19 cellular contexts compared by ENCODE assay signal in genomic region chr12:109710747-109711595, GRCh38. TPM values are rescaled to one million over a fixed set of nuclear protein-coding genes. Genes with fewer than 3 reads are reported as not detected.
A peak's percentile ranks its signal among the peaks of the same experiment; 100 is the strongest.
DNase-seq lines count a peak whose midpoint lies in the region; ATAC-seq and TF ChIP-seq lines count a peak whose summit lies in the region.
"Had no signal": no experiment of that assay in that cellular context is flagged by ENCODE, and none has a peak within 500 bp of the region (broad histone marks: within the 10 kb centered on the region; RNA-seq: fewer than 3 reads in every experiment).

No MANE protein-coding gene starts in this region.

- H3K27ac ChIP-seq in Panc1 (ENCODE audit: low read length): peak overlapping the region; percentile 57; the same call in 1 of the 2 replicates
- H3K27ac ChIP-seq: lower lobe of right lung, sigmoid colon, uterus had no signal

- H3K9me3 ChIP-seq in Panc1 (ENCODE audit: control insufficient read depth, insufficient read depth, low read depth, low read length): no peaks in the 10 kb centered on the region
- H3K9me3 ChIP-seq in mucosa of descending colon: no peaks in the 10 kb centered on the region
- H3K9me3 ChIP-seq: lower lobe of right lung, sigmoid colon, uterus had no signal

- no peak overlapping the region for H3K4me3 ChIP-seq in Panc1 (ENCODE audit: low read depth in 2 of 2, low read length in 2 of 2)
- H3K4me3 ChIP-seq in fibroblast of the aortic adventitia (ENCODE audit: low read depth, low read length): no peak overlapping the region
- no peak overlapping the region for H3K4me3 ChIP-seq in mucosa of descending colon
- H3K4me3 ChIP-seq: lower lobe of right lung, sigmoid colon, uterus had no signal

- ATAC-seq in Panc1 (peak; percentile 54), HG03460 (IDR thresholded peaks at IDR 0.05; ENCODE audit: unreplicated experiment) (no peak), mucosa of descending colon (no peak)
- ATAC-seq: lower lobe of right lung had no signal

- TF ChIP-seq CTCF in Panc1 (IDR thresholded peaks at IDR 0.05) (no peak), fibroblast of the aortic adventitia (IDR thresholded peaks at IDR 0.05; ENCODE audit: insufficient read depth, low read length) (no peak), mucosa of descending colon (IDR thresholded peaks at IDR 0.05) (no peak)

- H3K36me3 ChIP-seq in Panc1 (ENCODE audit: control insufficient read depth, insufficient read depth, low read length) (no peaks in the 10 kb centered on the region), mucosa of descending colon (ENCODE audit: low read depth) (no peaks in the 10 kb centered on the region)
- H3K36me3 ChIP-seq: lower lobe of right lung, sigmoid colon, uterus had no signal

- H3K4me1 ChIP-seq in Panc1 (ENCODE audit: control insufficient read depth, insufficient read depth, low read length): peaks cover 38% of the 10 kb centered on the region
- H3K4me1 ChIP-seq in mucosa of descending colon (ENCODE audit: low read depth): peaks cover 20% of the 10 kb centered on the region
- H3K4me1 ChIP-seq: uterus had no signal

- BruUV-seq in Panc1 (replicated peaks; lab: Mats Ljungman, UMichigan): no TSS peak

- in situ Hi-C loops in Panc1 (cut with HindIII; ENCODE audit: low pct_unique_long_range_greater_than_20kb, low sequenced_read_pairs): no loop called here

- POLR2A ChIA-PET in Panc1 (lab: Charles Lee): no interaction called here

- CTCF ChIA-PET in Panc1 (lab: Charles Lee): no interaction called here

- DNase-seq in SIG-M5 treated with dmso at 0.1 percent for 504 hours (lab: John Stamatoyannopoulos, UW; ENCODE audit: unreplicated experiment) (peak; percentile 13), SIG-M5 (lab: John Stamatoyannopoulos, UW) (no peak), Panc1 (ENCODE audit: low read depth, low spot score) (peak; percentile 61), fibroblast of the aortic adventitia (ENCODE audit: low read depth) (peak; percentile 25), retina (peak; percentile 63), mucosa of descending colon (no peak), DMS 273 (lab: John Stamatoyannopoulos, UW; ENCODE audit: unreplicated experiment) (no peak)
- DNase-seq: 8988T; activated T-cell treated with anti-CD3 and anti-CD28 coated beads, Interleukin-2, amount 50 U/mL, for 48 hours; Kasumi-1; lower lobe of right lung; NCI-H1930; NCI-H774; nephron progenitor cell; RPMI8226; sigmoid colon; stimulated activated CD4-positive, alpha-beta T cell treated with anti-CD3 and anti-CD28 coated beads, Interleukin-4, amount 100 ng/mL, for 1 hour; uterus had no signal

- no peaks in the 10 kb centered on the region for H3K27me3 ChIP-seq in Panc1 (ENCODE audit: control insufficient read depth, insufficient read depth, low read length)

- intact Hi-C loops in Panc1 (cut with micrococcal nuclease; ENCODE audit: unreplicated experiment): loop anchor here (10.0 kb wide), 2 partner anchors 86 to 116 kb away; no protein-coding TSS in a partner anchor
- intact Hi-C loops in mucosa of descending colon (cut with DNase I, micrococcal nuclease): no loop called here

RNA-seq across cellular contexts. Expression of gene FAM222A, which starts 2.7 kb away (rescaled TPM):
- total RNA-seq in Panc1 (2021; ENCODE audit: unreplicated experiment): 12.8 TPM
- 12.2 TPM for polyA plus RNA-seq in Panc1 (2012; ENCODE audit: insufficient read length)
- total RNA-seq in fibroblast of the aortic adventitia (ENCODE audit: low replicate concordance): 0.25 and 0.54 TPM in 2 replicates
- total RNA-seq in mucosa of descending colon: 1 to 10 TPM; 1.7 to 4.4 (median 3.5) TPM

Comparison
In these comparisons a context has a peak if more than half of its experiments do, and no peak if none do; other contexts are left out.
1. DNase-seq: peak in SIG-M5 treated with dmso at 0.1 percent for 504 hours (single experiment), Panc1 (single experiment), fibroblast of the aortic adventitia (single experiment) and retina (single experiment); none in SIG-M5 (single experiment), mucosa of descending colon (0 of 3) and DMS 273 (single experiment).